In genomic region chr22:35547993-35548761, GRCh38 we compare ENCODE assay signal across 2 cellular contexts.
TF ChIP-seq lines count a peak whose summit lies in the region.

No MANE protein-coding gene starts in this region.

TF ChIP-seq in HepG2, 621 proteins besides CTCF, POLR2A, EP300 and RAD21:
- peak; percentile 65 for TF ChIP-seq MAFF (IDR thresholded peaks at IDR 0.05; ENCODE audit: low read depth, low read length)
- no peak for TF ChIP-seq ARNTL (CRISPR knock-in tag; IDR thresholded peaks at IDR 0.05)
- TF ChIP-seq MAFK (conservative IDR thresholded peaks at IDR 0.05 in 1 of 2, IDR thresholded peaks at IDR 0.05 in 1 of 2; ENCODE audit: low read length in 2 of 2), result peak; percentile 72 to 79
- TF ChIP-seq MEIS1 (CRISPR knock-in tag; IDR thresholded peaks at IDR 0.05; ENCODE audit: borderline replicate concordance), result no peak
- no peak for TF ChIP-seq MAFG (CRISPR knock-in tag; IDR thresholded peaks at IDR 0.05)

TF ChIP-seq in SK-N-SH, 30 proteins besides CTCF, POLR2A, EP300 and RAD21:
- TF ChIP-seq, protein P1, sequence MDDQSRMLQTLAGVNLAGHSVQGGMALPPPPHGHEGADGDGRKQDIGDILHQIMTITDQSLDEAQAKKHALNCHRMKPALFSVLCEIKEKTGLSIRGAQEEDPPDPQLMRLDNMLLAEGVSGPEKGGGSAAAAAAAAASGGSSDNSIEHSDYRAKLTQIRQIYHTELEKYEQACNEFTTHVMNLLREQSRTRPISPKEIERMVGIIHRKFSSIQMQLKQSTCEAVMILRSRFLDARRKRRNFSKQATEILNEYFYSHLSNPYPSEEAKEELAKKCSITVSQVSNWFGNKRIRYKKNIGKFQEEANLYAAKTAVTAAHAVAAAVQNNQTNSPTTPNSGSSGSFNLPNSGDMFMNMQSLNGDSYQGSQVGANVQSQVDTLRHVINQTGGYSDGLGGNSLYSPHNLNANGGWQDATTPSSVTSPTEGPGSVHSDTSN (IDR thresholded peaks at IDR 0.05), result no peak
- TF ChIP-seq, protein P2, sequence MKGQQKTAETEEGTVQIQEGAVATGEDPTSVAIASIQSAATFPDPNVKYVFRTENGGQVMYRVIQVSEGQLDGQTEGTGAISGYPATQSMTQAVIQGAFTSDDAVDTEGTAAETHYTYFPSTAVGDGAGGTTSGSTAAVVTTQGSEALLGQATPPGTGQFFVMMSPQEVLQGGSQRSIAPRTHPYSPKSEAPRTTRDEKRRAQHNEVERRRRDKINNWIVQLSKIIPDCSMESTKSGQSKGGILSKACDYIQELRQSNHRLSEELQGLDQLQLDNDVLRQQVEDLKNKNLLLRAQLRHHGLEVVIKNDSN (IDR thresholded peaks at IDR 0.05; ENCODE audit: borderline replicate concordance, low read depth), result no peak
- TF ChIP-seq, protein P3, sequence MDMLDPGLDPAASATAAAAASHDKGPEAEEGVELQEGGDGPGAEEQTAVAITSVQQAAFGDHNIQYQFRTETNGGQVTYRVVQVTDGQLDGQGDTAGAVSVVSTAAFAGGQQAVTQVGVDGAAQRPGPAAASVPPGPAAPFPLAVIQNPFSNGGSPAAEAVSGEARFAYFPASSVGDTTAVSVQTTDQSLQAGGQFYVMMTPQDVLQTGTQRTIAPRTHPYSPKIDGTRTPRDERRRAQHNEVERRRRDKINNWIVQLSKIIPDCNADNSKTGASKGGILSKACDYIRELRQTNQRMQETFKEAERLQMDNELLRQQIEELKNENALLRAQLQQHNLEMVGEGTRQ (IDR thresholded peaks at IDR 0.05; ENCODE audit: borderline replicate concordance, low read depth, low read length), result no peak
- TF ChIP-seq RCOR1 (IDR thresholded peaks at IDR 0.05; ENCODE audit: low read length), result no peak
- no peak for TF ChIP-seq TEAD4 (IDR thresholded peaks at IDR 0.05; ENCODE audit: borderline replicate concordance, insufficient read depth)
- TF ChIP-seq TCF12 (IDR thresholded peaks at IDR 0.05), result no peak
- TF ChIP-seq SMC3 (IDR thresholded peaks at IDR 0.05; ENCODE audit: low read depth, low read length), result no peak
- no peak for TF ChIP-seq FOXJ3 (CRISPR knock-in tag; IDR thresholded peaks at IDR 0.05)
- TF ChIP-seq NRF1 (IDR thresholded peaks at IDR 0.05; ENCODE audit: low read depth, low read length), result no peak
- no peak for TF ChIP-seq RFX5 (IDR thresholded peaks at IDR 0.05; ENCODE audit: low read length)
- TF ChIP-seq REST (IDR thresholded peaks at IDR 0.05; ENCODE audit: low read depth, low read length), result no peak
TF ChIP-seq in SK-N-SH: peak in this region for 0.
